ENCODE assay signal across 17 cellular contexts in genomic region chr18:8749492-8749891, GRCh38.
"Had no signal": no experiment of that assay in that cellular context is flagged by ENCODE, and none has a peak within 500 bp of the region (broad histone marks: within the 10 kb centered on the region; RNA-seq: fewer than 3 reads in every experiment).

No MANE protein-coding gene starts in this region.

- H3K27ac ChIP-seq: breast epithelium, neutrophil had no signal

- H3K4me1 ChIP-seq: breast epithelium had no signal

- H3K4me3 Mint-ChIP-seq: activated naive CD8-positive, alpha-beta T cell treated with anti-CD3 and anti-CD28 coated beads for 36 hours; stimulated activated memory B cell treated with anti-CD40 and anti-IgM and Interleukin-4, amounts not matched to agents 10 μg/mL and 1 μg/mL and 100 μg/mL, for 72 hours; type B pancreatic cell had no signal

- H3K9me3 ChIP-seq: breast epithelium, neutrophil had no signal

- DNase-seq: activated effector memory CD4-positive, alpha-beta T cell treated with Interleukin-2 at 50 U/mL for 16 hours; activated naive CD8-positive, alpha-beta T cell treated with anti-CD3 and anti-CD28 coated beads for 36 hours; activated T-cell treated with anti-CD3 and anti-CD28 coated beads, Interleukin-2, amount 50 U/mL, for 1 hour; hypothalamus; kidney glomerular epithelial cell; posterior cingulate gyrus; right cardiac atrium; stimulated activated CD4-positive, alpha-beta T cell treated with anti-CD3 and anti-CD28 coated beads, Interleukin-1b, Interleukin-23, amount 100 ng/mL, for 48 hours; substantia nigra; T-helper 2 cell had no signal

- H3K4me3 ChIP-seq: breast epithelium, smooth muscle cell had no signal

- FAIRE-seq: TTC549 had no signal

- H3K4me2 ChIP-seq: smooth muscle cell had no signal

- H3K27ac Mint-ChIP-seq: activated naive CD8-positive, alpha-beta T cell treated with anti-CD3 and anti-CD28 coated beads for 36 hours; stimulated activated memory B cell treated with anti-CD40 and anti-IgM and Interleukin-4, amounts not matched to agents 10 μg/mL and 1 μg/mL and 100 μg/mL, for 72 hours; type B pancreatic cell had no signal

- H3K36me3 ChIP-seq: breast epithelium, neutrophil had no signal

- H3K27me3 ChIP-seq: breast epithelium, neutrophil had no signal

- ATAC-seq: activated CD4-positive, CD25-positive, alpha-beta regulatory T cell treated with anti-CD3 and anti-CD28 coated beads, Interleukin-2, amount 50 U/mL, for 24 hours; right cardiac atrium; stimulated activated memory B cell treated with anti-CD40 and anti-IgM and Interleukin-4, amounts not matched to agents 10 μg/mL and 1 μg/mL and 100 μg/mL, for 72 hours had no signal

- H3K27me3 Mint-ChIP-seq: stimulated activated memory B cell treated with anti-CD40 and anti-IgM and Interleukin-4, amounts not matched to agents 10 μg/mL and 1 μg/mL and 100 μg/mL, for 72 hours; type B pancreatic cell had no signal

- H3K36me3 Mint-ChIP-seq: activated naive CD8-positive, alpha-beta T cell treated with anti-CD3 and anti-CD28 coated beads for 36 hours had no signal

- H3K9me3 Mint-ChIP-seq: activated naive CD8-positive, alpha-beta T cell treated with anti-CD3 and anti-CD28 coated beads for 36 hours; stimulated activated memory B cell treated with anti-CD40 and anti-IgM and Interleukin-4, amounts not matched to agents 10 μg/mL and 1 μg/mL and 100 μg/mL, for 72 hours; type B pancreatic cell had no signal
